In genomic region chr20:4667371-4667773, GRCh38 we compare ENCODE assay signal across 16 cellular contexts. TPM values are rescaled to one million over a fixed set of nuclear protein-coding genes. Genes with fewer than 3 reads are reported as not detected.
A peak's percentile ranks its signal among the peaks of the same experiment; 100 is the strongest.
DNase-seq lines count a peak whose midpoint lies in the region; ATAC-seq, FAIRE-seq and TF ChIP-seq lines count a peak whose summit lies in the region.
"Had no signal": no experiment of that assay in that cellular context is flagged by ENCODE, and none has a peak within 500 bp of the region (broad histone marks: within the 10 kb centered on the region; RNA-seq: fewer than 3 reads in every experiment).

No MANE protein-coding gene starts in this region.

- no peaks in the 10 kb centered on the region for H3K36me3 Mint-ChIP-seq in activated CD8-positive, alpha-beta T cell treated with anti-CD3 and anti-CD28 coated beads, Interleukin-2, amount 10 ng/mL, durations not matched to agents 7 days and 5 days (ENCODE audit: low read depth)
- no peaks in the 10 kb centered on the region for H3K36me3 Mint-ChIP-seq in activated CD8-positive, alpha-beta T cell treated with anti-CD3 and anti-CD28 coated beads for 36 hours (ENCODE audit: low read depth)

- H3K4me3 ChIP-seq in K562 (no peak overlapping the region), rectal smooth muscle tissue (ENCODE audit: low read length) (no peak overlapping the region)
- H3K4me3 ChIP-seq: lung had no signal

- DNase-seq in activated CD8-positive, alpha-beta T cell treated with anti-CD3 and anti-CD28 coated beads, Interleukin-2, amount 10 ng/mL, durations not matched to agents 7 days and 5 days: no peak
- no peak for DNase-seq in activated CD8-positive, alpha-beta T cell treated with anti-CD3 and anti-CD28 coated beads for 36 hours
- DNase-seq in MV-4-11 (lab: John Stamatoyannopoulos, UW): peak; percentile 52
- DNase-seq in K562 (ENCODE audit: extremely low read depth in 1 of 4, low spot score in 3 of 4): no peak
- no peak for DNase-seq in substantia nigra (lab: John Stamatoyannopoulos, UW)
- no peak for DNase-seq in NCI-H128 (lab: John Stamatoyannopoulos, UW; ENCODE audit: unreplicated experiment)
- DNase-seq: activated CD4-positive, alpha-beta T cell treated with anti-CD3 and anti-CD28 coated beads, Interleukin-2, amount 50 U/mL, for 1 hour; activated gamma-delta T cell treated with Interleukin-2 at 50 U/mL for 16 hours; hippocampal formation; NCI-H2081 treated with DMSO at 0.1 percent for 48 hours; trophoblast cell had no signal

- no peak overlapping the region for H3K9ac ChIP-seq in K562 (ENCODE audit: insufficient read depth in 1 of 2, low read depth in 2 of 2, low read length in 2 of 2)
- no peak overlapping the region for H3K9ac ChIP-seq in rectal smooth muscle tissue (ENCODE audit: low read length)

- no peak for TF ChIP-seq POLR2A in K562 (conservative IDR thresholded peaks at IDR 0.05)

- 46% methylated on average over 3 of the region's 3 CpGs for WGBS in K562 (ENCODE audit: insufficient coverage, low coverage, missing lambda C conversion rate)

- H3K4me1 Mint-ChIP-seq in activated CD8-positive, alpha-beta T cell treated with anti-CD3 and anti-CD28 coated beads, Interleukin-2, amount 10 ng/mL, durations not matched to agents 7 days and 5 days (ENCODE audit: low read depth): peaks cover 32% of the 10 kb centered on the region
- peaks cover 22% of the 10 kb centered on the region for H3K4me1 Mint-ChIP-seq in activated CD8-positive, alpha-beta T cell treated with anti-CD3 and anti-CD28 coated beads for 36 hours (ENCODE audit: low read depth)

- POLR2A ChIA-PET in activated CD8-positive, alpha-beta T cell treated with anti-CD3 and anti-CD28 coated beads, Interleukin-2, amount 10 ng/mL, durations not matched to agents 7 days and 5 days (lab: Charles Lee): no interaction called here
- POLR2A ChIA-PET in activated CD8-positive, alpha-beta T cell treated with anti-CD3 and anti-CD28 coated beads for 36 hours (lab: Charles Lee): no interaction called here
- POLR2A ChIA-PET in K562 (lab: Yijun Ruan, JAX): interaction anchor here (0.6 to 1.1 kb wide), 2 partner anchors 11 to 14 kb away, joined by 3 to 4 read pairs; no protein-coding TSS in a partner anchor

- no peaks in the 10 kb centered on the region for H3K9me3 ChIP-seq in K562 (replicated peaks; ENCODE audit: control insufficient read depth, insufficient read depth, low read depth, low read length)

- H2AFZ ChIP-seq in K562 (ENCODE audit: low read depth, low read length): peak overlapping the region; percentile 72; the same call in 1 of the 2 replicates

- H3K27me3 Mint-ChIP-seq in activated CD8-positive, alpha-beta T cell treated with anti-CD3 and anti-CD28 coated beads, Interleukin-2, amount 10 ng/mL, durations not matched to agents 7 days and 5 days (ENCODE audit: low read depth): peaks cover 4% of the 10 kb centered on the region
- H3K27me3 Mint-ChIP-seq in activated CD8-positive, alpha-beta T cell treated with anti-CD3 and anti-CD28 coated beads for 36 hours: peaks cover 2% of the 10 kb centered on the region

- H3K27me3 ChIP-seq in K562 (ENCODE audit: control insufficient read depth in 2 of 2, insufficient read depth in 2 of 2, low read length in 2 of 2) (no peaks in the 10 kb centered on the region), rectal smooth muscle tissue (ENCODE audit: control insufficient read depth, insufficient read depth, low read length) (no peaks in the 10 kb centered on the region)

- in situ Hi-C loops in K562 (cut with MboI): no loop called here

- no peaks in the 10 kb centered on the region for H3K9me3 Mint-ChIP-seq in activated CD8-positive, alpha-beta T cell treated with anti-CD3 and anti-CD28 coated beads, Interleukin-2, amount 10 ng/mL, durations not matched to agents 7 days and 5 days (ENCODE audit: insufficient read depth)
- no peaks in the 10 kb centered on the region for H3K9me3 Mint-ChIP-seq in activated CD8-positive, alpha-beta T cell treated with anti-CD3 and anti-CD28 coated beads for 36 hours

- peak overlapping the region; percentile 40 for H3K27ac Mint-ChIP-seq in activated CD8-positive, alpha-beta T cell treated with anti-CD3 and anti-CD28 coated beads, Interleukin-2, amount 10 ng/mL, durations not matched to agents 7 days and 5 days
- H3K27ac Mint-ChIP-seq in activated CD8-positive, alpha-beta T cell treated with anti-CD3 and anti-CD28 coated beads for 36 hours: no peak overlapping the region

- TF ChIP-seq RAD21 in K562 (CRISPR knock-in tag; conservative IDR thresholded peaks at IDR 0.05 in 1 of 2, IDR thresholded peaks at IDR 0.05 in 1 of 2): no peak

- H3K4me1 ChIP-seq in K562 (replicated peaks in 1 of 2; ENCODE audit: control insufficient read depth in 2 of 2, insufficient read depth in 2 of 2, low read length in 2 of 2) (peaks cover 0 to 12% of the 10 kb centered on the region in 2 experiments; a peak in 3 of 5 replicates), rectal smooth muscle tissue (ENCODE audit: control insufficient read depth, insufficient read depth, low read length) (no peaks in the 10 kb centered on the region)

- no peak for FAIRE-seq in K562 (lab: Jason Lieb, UNC)

- H3K27ac ChIP-seq in K562 (ENCODE audit: extremely low read depth, low read depth, low read length) (no peak overlapping the region), rectal smooth muscle tissue (ENCODE audit: low read depth, low read length) (peak overlapping the region; percentile 58), substantia nigra (ENCODE audit: low read depth, low read length, poor library complexity, severe bottlenecking) (no peak overlapping the region)

- TF ChIP-seq EP300 in K562 (IDR thresholded peaks at IDR 0.05; ENCODE audit: low read length): no peak

- no peaks in the 10 kb centered on the region for H3K9me1 ChIP-seq in K562 (ENCODE audit: control insufficient read depth, insufficient read depth, low read length)

- intact Hi-C loops in activated CD8-positive, alpha-beta T cell treated with anti-CD3 and anti-CD28 coated beads for 36 hours (cut with micrococcal nuclease): no loop called here
- intact Hi-C loops in K562 (cut with micrococcal nuclease): no loop called here

- TF ChIP-seq CTCF in activated CD8-positive, alpha-beta T cell treated with anti-CD3 and anti-CD28 coated beads for 36 hours (IDR thresholded peaks at IDR 0.05): no peak
- no peak for TF ChIP-seq CTCF in K562 (IDR thresholded peaks at IDR 0.05 in 2 of 3, conservative IDR thresholded peaks at IDR 0.05 in 1 of 3; ENCODE audit: insufficient read depth in 2 of 3, low read depth in 1 of 3, low read length in 3 of 3)

- H3K79me2 ChIP-seq in K562 (ENCODE audit: control insufficient read depth, insufficient read depth, low read length): no peaks in the 10 kb centered on the region

- H4K20me1 ChIP-seq in K562 (replicated peaks; ENCODE audit: control insufficient read depth, insufficient read depth, low read length): no peaks in the 10 kb centered on the region

- no TSS peak for BruUV-seq in K562 (replicated peaks; lab: Mats Ljungman, UMichigan)

- ATAC-seq in activated CD8-positive, alpha-beta T cell treated with anti-CD3 and anti-CD28 coated beads, Interleukin-2, amount 10 ng/mL, durations not matched to agents 7 days and 5 days: no peak
- ATAC-seq in activated CD8-positive, alpha-beta T cell treated with anti-CD3 and anti-CD28 coated beads for 36 hours: no peak
- no peak for ATAC-seq in K562
- no peak for ATAC-seq in HG03439 (IDR thresholded peaks at IDR 0.05; ENCODE audit: unreplicated experiment)

- CTCF ChIA-PET in activated CD8-positive, alpha-beta T cell treated with anti-CD3 and anti-CD28 coated beads, Interleukin-2, amount 10 ng/mL, durations not matched to agents 7 days and 5 days (lab: Charles Lee): no interaction called here
- CTCF ChIA-PET in activated CD8-positive, alpha-beta T cell treated with anti-CD3 and anti-CD28 coated beads for 36 hours (lab: Charles Lee): no interaction called here
- CTCF ChIA-PET in K562 (lab: Yijun Ruan, JAX; ENCODE audit: low intra/inter-chr PET ratio): no interaction called here

- H3K36me3 ChIP-seq in K562 (ENCODE audit: control insufficient read depth, insufficient read depth, low read length): no peaks in the 10 kb centered on the region
- no peaks in the 10 kb centered on the region for H3K36me3 ChIP-seq in rectal smooth muscle tissue (ENCODE audit: control insufficient read depth, insufficient read depth, low read length)

- H3K4me2 ChIP-seq in K562 (ENCODE audit: insufficient read depth, low read length): no peak overlapping the region

- H3K4me3 Mint-ChIP-seq in activated CD8-positive, alpha-beta T cell treated with anti-CD3 and anti-CD28 coated beads, Interleukin-2, amount 10 ng/mL, durations not matched to agents 7 days and 5 days: no peak overlapping the region
- no peak overlapping the region for H3K4me3 Mint-ChIP-seq in activated CD8-positive, alpha-beta T cell treated with anti-CD3 and anti-CD28 coated beads for 36 hours

RNA-seq across cellular contexts. Expression of gene PRNP, which starts 18.9 kb away (rescaled TPM):
- total RNA-seq in activated CD8-positive, alpha-beta T cell treated with anti-CD3 and anti-CD28 coated beads, Interleukin-2, amount 10 ng/mL, durations not matched to agents 7 days and 5 days: 10 to 100 TPM; 41.8 to 42.6 TPM
- total RNA-seq in activated CD8-positive, alpha-beta T cell treated with anti-CD3 and anti-CD28 coated beads for 36 hours: 10 to 100 TPM; 32.6 to 33.3 TPM
- total RNA-seq in K562 (2011; cell fraction: chromatin; rRNA removed; ENCODE audit: low replicate concordance): 21.4 and 25.0 TPM in 2 replicates
- 34.3 and 42.7 TPM in 2 replicates for total RNA-seq in K562 (2011; cell fraction: nucleolus; rRNA removed)
- 32.1 and 39.8 TPM in 2 replicates for total RNA-seq in K562 (2011; cell fraction: nucleoplasm; rRNA removed)
- total RNA-seq in K562 (2014; rRNA removed): 19.1 and 19.3 TPM in 2 replicates
- total RNA-seq in K562 (2014; rRNA removed; fragmentation: Illumina TruSeq; extraction: Trizol): 23.2 and 25.3 TPM in 2 replicates
- total RNA-seq in K562 (2015; rRNA removed; fragmentation: Illumina TruSeq; extraction: Trizol): 15.3 and 16.3 TPM in 2 replicates
- total RNA-seq in K562 (2021): 20.6 and 22.0 TPM in 2 replicates
- 30.4 and 47.9 TPM in 2 replicates for polyA plus RNA-seq in K562 (2011; rRNA removed)
- polyA plus RNA-seq in K562 (2011; cell fraction: cytosol; rRNA removed): 32.2 and 37.3 TPM in 2 replicates
- 17.5 and 25.7 TPM in 2 replicates for polyA plus RNA-seq in K562 (2011; cell fraction: nucleus; rRNA removed)
- polyA plus RNA-seq in K562 (2012): 17.7 and 35.2 TPM in 2 replicates
- 26.2 and 30.3 TPM in 2 replicates for polyA plus RNA-seq in K562 (2014; fragmentation: Illumina TruSeq; extraction: Trizol)
- polyA plus RNA-seq in K562 (2014; fragmentation: Nextera tagmentation; extraction: Ambion mirVana): 1 to 10 TPM; 7.5 to 8.1 TPM
- polyA plus RNA-seq in K562 (2014; rRNA removed): 24.0 and 25.5 TPM in 2 replicates
- 33.1 and 42.5 TPM in 2 replicates for polyA minus RNA-seq in K562 (2011; rRNA and poly(A)+ RNA removed)
- 17.5 and 28.5 TPM in 2 replicates for polyA minus RNA-seq in K562 (2011; cell fraction: cytosol; rRNA and poly(A)+ RNA removed)
- 5.8 and 15.0 TPM in 2 replicates for polyA minus RNA-seq in K562 (2011; cell fraction: nucleus; rRNA and poly(A)+ RNA removed)

RNA-seq across cellular contexts. Expression of gene PRND, which starts 54.3 kb away (rescaled TPM):
- not detected for total RNA-seq in activated CD8-positive, alpha-beta T cell treated with anti-CD3 and anti-CD28 coated beads, Interleukin-2, amount 10 ng/mL, durations not matched to agents 7 days and 5 days
- total RNA-seq in activated CD8-positive, alpha-beta T cell treated with anti-CD3 and anti-CD28 coated beads for 36 hours: not detected
- total RNA-seq in K562 (2011; cell fraction: chromatin; rRNA removed; ENCODE audit: low replicate concordance): not detected in 2 replicates
- not detected in 2 replicates for total RNA-seq in K562 (2011; cell fraction: nucleolus; rRNA removed)
- not detected in 2 replicates for total RNA-seq in K562 (2011; cell fraction: nucleoplasm; rRNA removed)
- total RNA-seq in K562 (2014; rRNA removed) (not detected in 2 replicates), K562 (2014; rRNA removed; fragmentation: Illumina TruSeq; extraction: Trizol) (not detected in 2 replicates), K562 (2015; rRNA removed; fragmentation: Illumina TruSeq; extraction: Trizol) (not detected in 2 replicates), K562 (2021) (not detected in 2 replicates)
- polyA plus RNA-seq in K562 (2011; rRNA removed) (not detected in 2 replicates), K562 (2014; fragmentation: Illumina TruSeq; extraction: Trizol) (not detected in 2 replicates), K562 (2014; fragmentation: Nextera tagmentation; extraction: Ambion mirVana) (not detected), K562 (2014; rRNA removed) (not detected in 2 replicates)
- not detected in 2 replicates for polyA plus RNA-seq in K562 (2011; cell fraction: cytosol; rRNA removed)
- not detected in 2 replicates for polyA plus RNA-seq in K562 (2011; cell fraction: nucleus; rRNA removed)
- not detected in 2 replicates for polyA plus RNA-seq in K562 (2012)
- polyA minus RNA-seq in K562 (2011; rRNA and poly(A)+ RNA removed): not detected in 2 replicates
- not detected in 2 replicates for polyA minus RNA-seq in K562 (2011; cell fraction: cytosol; rRNA and poly(A)+ RNA removed)
- not detected in 2 replicates for polyA minus RNA-seq in K562 (2011; cell fraction: nucleus; rRNA and poly(A)+ RNA removed)
- total RNA-seq: osteoblast had no signal
- polyA plus RNA-seq: AG04450 had no signal
